ENCODE assay signal across 20 cellular contexts in genomic region chr18:6980363-6980762, GRCh38.
"Had no signal": no experiment of that assay in that cellular context is flagged by ENCODE, and none has a peak within 500 bp of the region (broad histone marks: within the 10 kb centered on the region; RNA-seq: fewer than 3 reads in every experiment).

No MANE protein-coding gene starts in this region.

- ATAC-seq: effector memory CD8-positive, alpha-beta T cell; foreskin keratinocyte; left cardiac atrium; left ventricle myocardium superior; pancreas; sciatic nerve; stimulated activated naive CD8-positive, alpha-beta T cell treated with anti-CD3 and anti-CD28 coated beads, Interleukin-15, Interleukin-2, amounts not matched to agents 100 U/mL and 50 U/mL, for 24 hours; upper lobe of right lung had no signal

- H3K4me3 ChIP-seq: lung, pancreas, prostate gland, tibial artery, upper lobe of right lung had no signal

- H3K27me3 Mint-ChIP-seq: dendritic cell treated with granulocyte-macrophage colony-stimulating factor and Interleukin-4, amounts not matched to agents 40 ng/mL and 50 ng/mL, for 4 days; effector memory CD8-positive, alpha-beta T cell had no signal

- DNase-seq: effector memory CD8-positive, alpha-beta T cell; erythroblast; immature natural killer cell; kidney; left cardiac atrium; left ventricle myocardium superior; naive B cell; occipital lobe; pancreas; retina; stimulated activated naive CD8-positive, alpha-beta T cell treated with anti-CD3 and anti-CD28 coated beads, Interleukin-15, Interleukin-2, amounts not matched to agents 100 U/mL and 50 U/mL, for 24 hours; tibial artery; upper lobe of right lung had no signal

- H3K4me1 Mint-ChIP-seq: immature natural killer cell, naive B cell, nephron had no signal

- FAIRE-seq: colon, kidney, pancreas had no signal

- H3K4me3 Mint-ChIP-seq: dendritic cell treated with granulocyte-macrophage colony-stimulating factor and Interleukin-4, amounts not matched to agents 40 ng/mL and 50 ng/mL, for 4 days; effector memory CD8-positive, alpha-beta T cell; immature natural killer cell; naive B cell; nephron had no signal

- H3K36me3 Mint-ChIP-seq: immature natural killer cell, naive B cell had no signal

- H3K27ac Mint-ChIP-seq: dendritic cell treated with granulocyte-macrophage colony-stimulating factor and Interleukin-4, amounts not matched to agents 40 ng/mL and 50 ng/mL, for 4 days; effector memory CD8-positive, alpha-beta T cell; immature natural killer cell; nephron had no signal

- H3K9me3 Mint-ChIP-seq: dendritic cell treated with granulocyte-macrophage colony-stimulating factor and Interleukin-4, amounts not matched to agents 40 ng/mL and 50 ng/mL, for 4 days; effector memory CD8-positive, alpha-beta T cell; immature natural killer cell; naive B cell; nephron had no signal
